ENCODE assay signal across 2 cellular contexts in the genomic region with DNA sequence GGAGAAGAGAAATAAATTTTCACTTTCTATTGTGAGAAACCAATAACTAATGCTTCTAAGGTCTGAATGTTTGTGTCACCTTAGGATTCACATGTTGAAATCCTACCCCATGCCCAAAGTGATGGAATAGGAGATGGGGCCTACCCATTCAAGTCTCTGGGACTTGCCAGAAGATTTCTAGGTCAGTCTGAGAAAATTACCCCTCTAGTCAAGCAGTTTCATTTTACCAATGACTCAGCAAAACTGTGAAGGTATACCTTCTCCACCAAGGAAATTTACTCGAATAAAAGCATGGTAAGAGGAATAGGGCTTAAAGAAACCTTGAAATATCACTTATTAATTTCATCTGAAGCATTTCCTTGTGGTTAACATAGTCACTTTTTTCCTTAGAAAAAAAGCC.
A peak's percentile ranks its signal among the peaks of the same experiment; 100 is the strongest.
TF ChIP-seq lines count a peak whose summit lies in the region.

No MANE protein-coding gene starts in this region.

TF ChIP-seq in HCT116, 20 proteins besides CTCF, POLR2A, EP300 and RAD21:
- TF ChIP-seq ZNF274 (IDR thresholded peaks at IDR 0.05; ENCODE audit: low read depth, low read length) (no peak), SRF (IDR thresholded peaks at IDR 0.05; ENCODE audit: low read depth) (no peak), SP1 (IDR thresholded peaks at IDR 0.05; ENCODE audit: low read depth) (no peak), POLR2AphosphoS5 (IDR thresholded peaks at IDR 0.05; ENCODE audit: low read depth, low read length) (no peak), EZH2 (IDR thresholded peaks at IDR 0.05) (no peak), EGR1 (IDR thresholded peaks at IDR 0.05; ENCODE audit: low read depth) (no peak), ATF3 (IDR thresholded peaks at IDR 0.05) (no peak), CEBPB (IDR thresholded peaks at IDR 0.05; ENCODE audit: low read depth) (no peak), SIN3A (IDR thresholded peaks at IDR 0.05; ENCODE audit: low read depth) (no peak), YY1 (IDR thresholded peaks at IDR 0.05; ENCODE audit: extremely low read depth, insufficient replicate concordance, low read depth, low read length) (no peak), CBX3 (IDR thresholded peaks at IDR 0.05; ENCODE audit: low read depth) (no peak), ZFX (IDR thresholded peaks at IDR 0.05) (no peak), FOSL1 (IDR thresholded peaks at IDR 0.05; ENCODE audit: low read depth) (no peak)
- TF ChIP-seq, protein P1, sequence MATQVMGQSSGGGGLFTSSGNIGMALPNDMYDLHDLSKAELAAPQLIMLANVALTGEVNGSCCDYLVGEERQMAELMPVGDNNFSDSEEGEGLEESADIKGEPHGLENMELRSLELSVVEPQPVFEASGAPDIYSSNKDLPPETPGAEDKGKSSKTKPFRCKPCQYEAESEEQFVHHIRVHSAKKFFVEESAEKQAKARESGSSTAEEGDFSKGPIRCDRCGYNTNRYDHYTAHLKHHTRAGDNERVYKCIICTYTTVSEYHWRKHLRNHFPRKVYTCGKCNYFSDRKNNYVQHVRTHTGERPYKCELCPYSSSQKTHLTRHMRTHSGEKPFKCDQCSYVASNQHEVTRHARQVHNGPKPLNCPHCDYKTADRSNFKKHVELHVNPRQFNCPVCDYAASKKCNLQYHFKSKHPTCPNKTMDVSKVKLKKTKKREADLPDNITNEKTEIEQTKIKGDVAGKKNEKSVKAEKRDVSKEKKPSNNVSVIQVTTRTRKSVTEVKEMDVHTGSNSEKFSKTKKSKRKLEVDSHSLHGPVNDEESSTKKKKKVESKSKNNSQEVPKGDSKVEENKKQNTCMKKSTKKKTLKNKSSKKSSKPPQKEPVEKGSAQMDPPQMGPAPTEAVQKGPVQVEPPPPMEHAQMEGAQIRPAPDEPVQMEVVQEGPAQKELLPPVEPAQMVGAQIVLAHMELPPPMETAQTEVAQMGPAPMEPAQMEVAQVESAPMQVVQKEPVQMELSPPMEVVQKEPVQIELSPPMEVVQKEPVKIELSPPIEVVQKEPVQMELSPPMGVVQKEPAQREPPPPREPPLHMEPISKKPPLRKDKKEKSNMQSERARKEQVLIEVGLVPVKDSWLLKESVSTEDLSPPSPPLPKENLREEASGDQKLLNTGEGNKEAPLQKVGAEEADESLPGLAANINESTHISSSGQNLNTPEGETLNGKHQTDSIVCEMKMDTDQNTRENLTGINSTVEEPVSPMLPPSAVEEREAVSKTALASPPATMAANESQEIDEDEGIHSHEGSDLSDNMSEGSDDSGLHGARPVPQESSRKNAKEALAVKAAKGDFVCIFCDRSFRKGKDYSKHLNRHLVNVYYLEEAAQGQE (IDR thresholded peaks at IDR 0.05; ENCODE audit: low read depth): no peak
- TF ChIP-seq, protein P2, sequence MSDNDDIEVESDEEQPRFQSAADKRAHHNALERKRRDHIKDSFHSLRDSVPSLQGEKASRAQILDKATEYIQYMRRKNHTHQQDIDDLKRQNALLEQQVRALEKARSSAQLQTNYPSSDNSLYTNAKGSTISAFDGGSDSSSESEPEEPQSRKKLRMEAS (IDR thresholded peaks at IDR 0.05): no peak
TF ChIP-seq in HCT116: peak in this region for 0.

TF ChIP-seq in IMR-90, 13 proteins besides CTCF, POLR2A, EP300 and RAD21:
- TF ChIP-seq MAFK (IDR thresholded peaks at IDR 0.05; ENCODE audit: low read depth, low read length): peak; percentile 79
- no peak for TF ChIP-seq CEBPB (IDR thresholded peaks at IDR 0.05; ENCODE audit: low read depth, low read length)
- peak; percentile 97 for TF ChIP-seq NFE2L2 (IDR thresholded peaks at IDR 0.05; ENCODE audit: low read depth, low read length)
TF ChIP-seq in IMR-90: peak in this region for 2.
